1 cellular context compared by ENCODE assay signal in the genomic region with DNA sequence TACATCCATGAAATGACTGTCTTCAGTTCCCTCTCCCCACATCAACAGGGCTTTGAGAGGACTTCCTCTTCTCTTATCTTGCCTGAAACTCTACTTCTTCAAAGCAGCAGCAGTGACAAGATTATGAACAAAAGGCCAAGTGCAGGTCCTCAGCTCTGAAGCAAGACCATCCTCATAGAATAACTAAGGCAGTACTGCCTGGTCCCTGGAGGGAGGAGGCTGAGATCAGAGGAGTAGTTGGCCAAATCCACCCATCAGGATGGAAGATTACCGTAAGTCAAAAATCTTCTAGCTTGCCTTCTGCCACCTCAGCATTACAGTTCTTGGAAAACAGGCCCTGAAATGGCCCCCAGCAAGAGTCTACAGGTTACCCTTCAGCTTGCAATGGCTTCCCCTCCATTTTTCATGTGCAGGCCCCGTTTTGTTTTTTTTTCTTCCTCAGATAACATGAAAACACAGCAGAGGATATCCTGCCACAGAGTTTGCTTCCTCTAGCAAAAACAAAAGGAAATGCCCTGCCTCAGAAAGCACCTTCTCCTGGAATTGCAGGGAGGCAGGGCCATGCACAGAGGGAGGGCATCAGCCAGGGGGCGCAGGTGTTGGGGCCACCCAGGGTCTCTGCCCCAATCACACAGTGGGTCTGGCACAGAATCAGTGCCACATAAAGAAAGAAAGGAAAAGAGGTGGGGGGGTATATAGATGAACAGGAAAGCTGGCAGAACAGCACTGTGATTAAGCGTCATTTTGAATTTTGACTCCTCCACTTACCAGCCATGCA.
TF ChIP-seq lines count a peak whose summit lies in the region.

No MANE protein-coding gene starts in this region.

TF ChIP-seq in GM23338, 12 proteins besides CTCF, POLR2A, EP300 and RAD21 (continued from another document):
- TF ChIP-seq, protein P1, sequence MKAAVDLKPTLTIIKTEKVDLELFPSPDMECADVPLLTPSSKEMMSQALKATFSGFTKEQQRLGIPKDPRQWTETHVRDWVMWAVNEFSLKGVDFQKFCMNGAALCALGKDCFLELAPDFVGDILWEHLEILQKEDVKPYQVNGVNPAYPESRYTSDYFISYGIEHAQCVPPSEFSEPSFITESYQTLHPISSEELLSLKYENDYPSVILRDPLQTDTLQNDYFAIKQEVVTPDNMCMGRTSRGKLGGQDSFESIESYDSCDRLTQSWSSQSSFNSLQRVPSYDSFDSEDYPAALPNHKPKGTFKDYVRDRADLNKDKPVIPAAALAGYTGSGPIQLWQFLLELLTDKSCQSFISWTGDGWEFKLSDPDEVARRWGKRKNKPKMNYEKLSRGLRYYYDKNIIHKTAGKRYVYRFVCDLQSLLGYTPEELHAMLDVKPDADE (IDR thresholded peaks at IDR 0.05), result no peak
- TF ChIP-seq EZH2 (IDR thresholded peaks at IDR 0.05; ENCODE audit: low read depth, unreplicated experiment) (no peak), CREB1 (CRISPR knock-in tag; IDR thresholded peaks at IDR 0.05; ENCODE audit: low read depth) (no peak), ZNF114 (CRISPR knock-in tag; IDR thresholded peaks at IDR 0.05) (no peak), STAT1 (IDR thresholded peaks at IDR 0.05; ENCODE audit: unreplicated experiment) (no peak), EZH2phosphoT487 (IDR thresholded peaks at IDR 0.05; ENCODE audit: unreplicated experiment) (no peak), NANOG (IDR thresholded peaks at IDR 0.05; ENCODE audit: borderline replicate concordance) (no peak)
- TF ChIP-seq, protein P2, sequence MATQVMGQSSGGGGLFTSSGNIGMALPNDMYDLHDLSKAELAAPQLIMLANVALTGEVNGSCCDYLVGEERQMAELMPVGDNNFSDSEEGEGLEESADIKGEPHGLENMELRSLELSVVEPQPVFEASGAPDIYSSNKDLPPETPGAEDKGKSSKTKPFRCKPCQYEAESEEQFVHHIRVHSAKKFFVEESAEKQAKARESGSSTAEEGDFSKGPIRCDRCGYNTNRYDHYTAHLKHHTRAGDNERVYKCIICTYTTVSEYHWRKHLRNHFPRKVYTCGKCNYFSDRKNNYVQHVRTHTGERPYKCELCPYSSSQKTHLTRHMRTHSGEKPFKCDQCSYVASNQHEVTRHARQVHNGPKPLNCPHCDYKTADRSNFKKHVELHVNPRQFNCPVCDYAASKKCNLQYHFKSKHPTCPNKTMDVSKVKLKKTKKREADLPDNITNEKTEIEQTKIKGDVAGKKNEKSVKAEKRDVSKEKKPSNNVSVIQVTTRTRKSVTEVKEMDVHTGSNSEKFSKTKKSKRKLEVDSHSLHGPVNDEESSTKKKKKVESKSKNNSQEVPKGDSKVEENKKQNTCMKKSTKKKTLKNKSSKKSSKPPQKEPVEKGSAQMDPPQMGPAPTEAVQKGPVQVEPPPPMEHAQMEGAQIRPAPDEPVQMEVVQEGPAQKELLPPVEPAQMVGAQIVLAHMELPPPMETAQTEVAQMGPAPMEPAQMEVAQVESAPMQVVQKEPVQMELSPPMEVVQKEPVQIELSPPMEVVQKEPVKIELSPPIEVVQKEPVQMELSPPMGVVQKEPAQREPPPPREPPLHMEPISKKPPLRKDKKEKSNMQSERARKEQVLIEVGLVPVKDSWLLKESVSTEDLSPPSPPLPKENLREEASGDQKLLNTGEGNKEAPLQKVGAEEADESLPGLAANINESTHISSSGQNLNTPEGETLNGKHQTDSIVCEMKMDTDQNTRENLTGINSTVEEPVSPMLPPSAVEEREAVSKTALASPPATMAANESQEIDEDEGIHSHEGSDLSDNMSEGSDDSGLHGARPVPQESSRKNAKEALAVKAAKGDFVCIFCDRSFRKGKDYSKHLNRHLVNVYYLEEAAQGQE (IDR thresholded peaks at IDR 0.05; ENCODE audit: unreplicated experiment), result no peak
